In the genomic region with DNA sequence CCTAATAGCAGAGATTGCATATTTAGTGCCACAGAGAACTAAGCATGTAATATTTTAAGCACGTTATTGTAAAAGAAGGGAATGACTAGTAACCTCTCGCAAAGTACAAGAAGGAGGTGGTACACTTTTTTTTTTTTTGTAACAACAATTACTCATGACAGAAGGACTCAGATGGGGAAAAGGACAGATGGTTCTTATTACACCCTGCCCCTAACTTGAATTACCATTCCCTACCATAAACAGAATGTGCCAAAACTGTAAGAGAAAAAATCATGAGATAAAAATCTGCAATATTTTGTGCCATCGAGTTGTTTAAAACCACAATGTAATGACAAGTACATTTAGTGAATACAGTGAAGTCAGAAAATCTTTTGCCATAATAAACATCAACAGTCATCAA, we compare ENCODE assay signal across 19 cellular contexts. TPM values are rescaled to one million over a fixed set of nuclear protein-coding genes. Genes with fewer than 3 reads are reported as not detected.
A peak's percentile ranks its signal among the peaks of the same experiment; 100 is the strongest.
DNase-seq lines count a peak whose midpoint lies in the region; TF ChIP-seq lines count a peak whose summit lies in the region.
"Had no signal": no experiment of that assay in that cellular context is flagged by ENCODE, and none has a peak within 500 bp of the region (broad histone marks: within the 10 kb centered on the region; RNA-seq: fewer than 3 reads in every experiment).

No MANE protein-coding gene starts in this region.

- no peak overlapping the region for H3K4me3 ChIP-seq in osteoblast (ENCODE audit: insufficient read depth, low read length)
- no peak overlapping the region for H3K4me3 ChIP-seq in hepatocyte
- H3K4me3 ChIP-seq: vagina had no signal

- H3K79me2 ChIP-seq in osteoblast (ENCODE audit: insufficient read depth, low read length) (no peaks in the 10 kb centered on the region), hepatocyte (no peaks in the 10 kb centered on the region)

- H3K4me3 Mint-ChIP-seq in chondrocyte (ENCODE audit: unreplicated experiment) (no peak overlapping the region), endothelial cell (ENCODE audit: unreplicated experiment) (no peak overlapping the region)
- H3K4me3 Mint-ChIP-seq: CD4-positive, CD25-positive, alpha-beta regulatory T cell had no signal

- H3K4me1 Mint-ChIP-seq in chondrocyte (ENCODE audit: low read depth) (peaks cover 30% of the 10 kb centered on the region), endothelial cell (ENCODE audit: unreplicated experiment) (peaks cover 13% of the 10 kb centered on the region)
- H3K4me1 Mint-ChIP-seq: CD4-positive, CD25-positive, alpha-beta regulatory T cell had no signal

- H3K36me3 ChIP-seq in osteoblast (ENCODE audit: insufficient read depth, low read length) (no peaks in the 10 kb centered on the region), hepatocyte (replicated peaks; ENCODE audit: insufficient read depth, low read depth) (no peaks in the 10 kb centered on the region)
- H3K36me3 ChIP-seq: vagina had no signal

- no peak for TF ChIP-seq CTCF in chondrocyte (IDR thresholded peaks at IDR 0.05)
- TF ChIP-seq CTCF in osteoblast (IDR thresholded peaks at IDR 0.05; ENCODE audit: extremely low read depth, low read depth, low read length): no peak
- TF ChIP-seq CTCF in endothelial cell (IDR thresholded peaks at IDR 0.05; ENCODE audit: unreplicated experiment): no peak
- TF ChIP-seq CTCF in hepatocyte (IDR thresholded peaks at IDR 0.05; ENCODE audit: poor library complexity): no peak

- H3K4me2 ChIP-seq in osteoblast (ENCODE audit: insufficient read depth, low read length): peak overlapping the region; percentile 59
- no peak overlapping the region for H3K4me2 ChIP-seq in hepatocyte

- DNase-seq in EH (ENCODE audit: low read depth): peak; percentile 89
- DNase-seq in M059J (ENCODE audit: low read depth): peak; percentile 68
- DNase-seq in chondrocyte (ENCODE audit: low spot score): no peak
- peak; percentile 45 for DNase-seq in osteoblast (ENCODE audit: insufficient read length, low spot score, missing footprints)
- no peak for DNase-seq in activated CD8-positive, alpha-beta memory T cell treated with anti-CD3 and anti-CD28 coated beads for 24 hours
- no peak for DNase-seq in endothelial cell (ENCODE audit: low spot score)
- no peak for DNase-seq in hepatocyte (ENCODE audit: low spot score)
- DNase-seq in NCI-H1417 (lab: John Stamatoyannopoulos, UW): no peak
- DNase-seq: activated CD4-positive, CD25-positive, alpha-beta regulatory T cell treated with anti-CD3 and anti-CD28 coated beads, Interleukin-2, amount 50 U/mL, for 72 hours; activated CD8-positive, alpha-beta memory T cell treated with anti-CD3 and anti-CD28 coated beads, Interleukin-2, amount 50 U/mL, for 48 hours; activated naive CD4-positive, alpha-beta T cell treated with Interleukin-2 at 50 U/mL for 16 hours; CD4-positive, CD25-positive, alpha-beta regulatory T cell; DND-41; effector memory CD4-positive, alpha-beta T cell; NCI-H2107; stimulated activated naive CD8-positive, alpha-beta T cell treated with anti-CD3 and anti-CD28 coated beads, Interleukin-15, Interleukin-2, amounts not matched to agents 100 U/mL and 50 U/mL, for 24 hours; T-helper 2 cell had no signal

- H3K9me3 Mint-ChIP-seq in chondrocyte (ENCODE audit: low read depth): no peaks in the 10 kb centered on the region
- no peaks in the 10 kb centered on the region for H3K9me3 Mint-ChIP-seq in endothelial cell (ENCODE audit: unreplicated experiment)

- no peaks in the 10 kb centered on the region for H3K9me3 ChIP-seq in osteoblast (ENCODE audit: low read depth, low read length)
- H3K9me3 ChIP-seq in hepatocyte (ENCODE audit: low read depth): no peaks in the 10 kb centered on the region
- H3K9me3 ChIP-seq: vagina had no signal

- 44% methylated on average over 3 of the region's 3 CpGs for WGBS in hepatocyte (ENCODE audit: low lambda C conversion rate, missing lambda C conversion rate)

- H4K20me1 ChIP-seq in osteoblast (ENCODE audit: insufficient read depth, low read length) (no peaks in the 10 kb centered on the region), hepatocyte (ENCODE audit: insufficient read depth, poor library complexity, severe bottlenecking) (no peaks in the 10 kb centered on the region)

- H3K27me3 ChIP-seq in osteoblast (ENCODE audit: insufficient read depth, low read length): no peaks in the 10 kb centered on the region
- H3K27me3 ChIP-seq in hepatocyte: no peaks in the 10 kb centered on the region
- H3K27me3 ChIP-seq: vagina had no signal

- H2AFZ ChIP-seq in osteoblast (ENCODE audit: low read length): no peak overlapping the region
- H2AFZ ChIP-seq in hepatocyte: no peak overlapping the region

- no peaks in the 10 kb centered on the region for H3K27me3 Mint-ChIP-seq in chondrocyte (ENCODE audit: low read depth)
- H3K27me3 Mint-ChIP-seq in endothelial cell (ENCODE audit: unreplicated experiment): no peaks in the 10 kb centered on the region

- H3K27ac Mint-ChIP-seq in chondrocyte (ENCODE audit: unreplicated experiment) (peak overlapping the region; percentile 22), endothelial cell (ENCODE audit: unreplicated experiment) (no peak overlapping the region)
- H3K27ac Mint-ChIP-seq: CD4-positive, CD25-positive, alpha-beta regulatory T cell had no signal

- H3K4me1 ChIP-seq in osteoblast (ENCODE audit: insufficient read depth, low read length) (peaks cover 34% of the 10 kb centered on the region), hepatocyte (ENCODE audit: insufficient read depth) (peaks cover 17% of the 10 kb centered on the region)

- no peaks in the 10 kb centered on the region for H3K9me2 ChIP-seq in hepatocyte (replicated peaks; ENCODE audit: insufficient read depth)

- H3K36me3 Mint-ChIP-seq in chondrocyte (ENCODE audit: low read depth): no peaks in the 10 kb centered on the region
- H3K36me3 Mint-ChIP-seq in endothelial cell (ENCODE audit: low read depth, unreplicated experiment): no peaks in the 10 kb centered on the region
- H3K36me3 Mint-ChIP-seq: CD4-positive, CD25-positive, alpha-beta regulatory T cell had no signal

- peak overlapping the region; percentile 91 for H3K27ac ChIP-seq in osteoblast (ENCODE audit: low read depth, low read length)
- no peak overlapping the region for H3K27ac ChIP-seq in hepatocyte
- H3K27ac ChIP-seq: RWPE1, vagina had no signal

RNA-seq across cellular contexts. Expression of gene RAPGEF2, which starts 33.0 kb away (rescaled TPM):
- 12.1 and 21.4 TPM in 2 replicates for total RNA-seq in M059J (2014; rRNA removed; shearing (Covaris generic))
- total RNA-seq in chondrocyte: 31.0 to 40.1 TPM (median 37.3 TPM) in 3 replicates
- total RNA-seq in osteoblast: 50.3 and 53.0 TPM in 2 replicates
- total RNA-seq in endothelial cell (ENCODE audit: unreplicated experiment): 108 TPM
- 64.3 and 79.3 TPM in 2 replicates for total RNA-seq in hepatocyte
- polyA plus RNA-seq in hepatocyte: 8.4 and 8.8 TPM in 2 replicates

Comparison
In these comparisons a context has a peak if more than half of its experiments do, and no peak if none do; other contexts are left out.
1. DNase-seq: peak in EH (single experiment), M059J (single experiment) and osteoblast (single experiment); none in chondrocyte (single experiment), activated CD8-positive, alpha-beta memory T cell treated with anti-CD3 and anti-CD28 coated beads for 24 hours (single experiment), endothelial cell (single experiment), hepatocyte (single experiment) and NCI-H1417 (0 of 3).